ENCODE assay signal across 30 cellular contexts in the genomic region with DNA sequence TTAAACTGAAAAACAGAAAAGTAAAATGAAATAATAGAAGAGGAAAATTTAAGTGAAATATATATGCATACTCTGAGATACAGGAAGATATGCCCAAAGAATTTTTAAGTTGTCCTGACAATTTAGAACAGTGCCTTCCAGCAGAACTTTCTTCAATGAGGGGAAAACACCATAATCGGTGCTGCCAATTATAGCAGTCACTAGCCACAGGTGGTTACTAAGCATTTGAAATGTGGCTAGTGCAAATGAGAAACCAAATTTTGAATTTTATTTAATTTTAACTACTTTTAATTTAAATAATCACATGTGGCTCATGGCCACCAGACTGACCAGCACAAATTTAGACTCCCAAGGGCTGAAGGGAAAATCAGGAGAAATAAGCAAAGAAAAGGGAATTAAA.
"Had no signal": no experiment of that assay in that cellular context is flagged by ENCODE, and none has a peak within 500 bp of the region (broad histone marks: within the 10 kb centered on the region; RNA-seq: fewer than 3 reads in every experiment).

No MANE protein-coding gene starts in this region.

- H3K4me3 ChIP-seq: body of pancreas, esophagus squamous epithelium, gastroesophageal sphincter, heart right ventricle had no signal

- H3K27ac ChIP-seq: body of pancreas, epithelial cell of prostate, esophagus squamous epithelium, gastroesophageal sphincter, heart right ventricle had no signal

- H3K9me3 ChIP-seq: body of pancreas, esophagus squamous epithelium, gastroesophageal sphincter, heart right ventricle had no signal

- H3K27me3 Mint-ChIP-seq: activated CD4-positive, alpha-beta T cell treated with anti-CD3 and anti-CD28 coated beads for 36 hours; activated CD8-positive, alpha-beta T cell treated with anti-CD3 and anti-CD28 coated beads for 36 hours; activated naive CD8-positive, alpha-beta T cell; effector memory CD8-positive, alpha-beta T cell had no signal

- FAIRE-seq: colon, endometrium, endothelial cell of umbilical vein had no signal

- H3K4me1 ChIP-seq: body of pancreas, esophagus squamous epithelium, heart right ventricle had no signal

- H3K4me3 Mint-ChIP-seq: activated CD4-positive, alpha-beta T cell treated with anti-CD3 and anti-CD28 coated beads for 36 hours; activated CD8-positive, alpha-beta T cell treated with anti-CD3 and anti-CD28 coated beads for 36 hours; activated naive CD4-positive, alpha-beta T cell treated with anti-CD3 and anti-CD28 coated beads for 36 hours; activated naive CD8-positive, alpha-beta T cell; activated T-helper 1 cell treated with anti-CD3 and anti-CD28 coated beads, Interleukin-12 subunit alpha, Interleukin-12 subunit beta, Interleukin-2, Interleukin-4 antibody, amounts not matched to agents 30 ng/mL and 10 ng/mL and 1 ng/mL, durations not matched to agents 14 hours and 24 hours and 36 hours; effector memory CD8-positive, alpha-beta T cell had no signal

- ATAC-seq: activated CD4-positive, alpha-beta T cell treated with anti-CD3 and anti-CD28 coated beads for 36 hours; activated CD8-positive, alpha-beta T cell treated with anti-CD3 and anti-CD28 coated beads for 36 hours; body of pancreas; effector memory CD8-positive, alpha-beta T cell; gastroesophageal sphincter; heart right ventricle had no signal

- DNase-seq: activated CD4-positive, alpha-beta T cell treated with anti-CD3 and anti-CD28 coated beads for 36 hours; activated CD4-positive, alpha-beta T cell treated with anti-CD3 and anti-CD28 coated beads, Interleukin-2, amount 50 U/mL, for 1 hour; activated CD4-positive, alpha-beta T cell treated with anti-CD3 and anti-CD28 coated beads, Interleukin-2, amount 50 U/mL, for 48 hours; activated CD4-positive, CD25-positive, alpha-beta regulatory T cell; activated CD4-positive, CD25-positive, alpha-beta regulatory T cell treated with anti-CD3 and anti-CD28 coated beads, Interleukin-2, amount 50 U/mL, for 72 hours; activated CD8-positive, alpha-beta memory T cell treated with anti-CD3 and anti-CD28 coated beads for 24 hours; activated CD8-positive, alpha-beta T cell treated with anti-CD3 and anti-CD28 coated beads for 36 hours; activated effector memory CD4-positive, alpha-beta T cell treated with anti-CD3 and anti-CD28 coated beads, Interleukin-2, amount 50 U/mL, for 16 hours; activated naive CD4-positive, alpha-beta T cell treated with anti-CD3 and anti-CD28 coated beads for 36 hours; activated T-cell treated with anti-CD3 and anti-CD28 coated beads, Interleukin-2, amount 50 U/mL, for 48 hours; amniotic stem cell; aorta; body of pancreas; caudate nucleus; cortex of kidney; dermis blood vessel endothelial cell; effector CD4-positive, alpha-beta T cell; effector memory CD8-positive, alpha-beta T cell; esophagus squamous epithelium; foreskin melanocyte; heart right ventricle; T-helper 2 cell had no signal

- H3K27ac Mint-ChIP-seq: activated CD4-positive, alpha-beta T cell treated with anti-CD3 and anti-CD28 coated beads for 36 hours; activated CD8-positive, alpha-beta T cell treated with anti-CD3 and anti-CD28 coated beads for 36 hours; activated naive CD4-positive, alpha-beta T cell treated with anti-CD3 and anti-CD28 coated beads for 36 hours; activated naive CD8-positive, alpha-beta T cell; activated T-helper 1 cell treated with anti-CD3 and anti-CD28 coated beads, Interleukin-12 subunit alpha, Interleukin-12 subunit beta, Interleukin-2, Interleukin-4 antibody, amounts not matched to agents 30 ng/mL and 10 ng/mL and 1 ng/mL, durations not matched to agents 14 hours and 24 hours and 36 hours; activated T-helper 2 cell treated with anti-CD3 and anti-CD28 coated beads, Interferon-gamma antibody, Interleukin-2, Interleukin-4, amounts not matched to agents 10 μg/mL and 5 μg/mL and 100 μg/mL, durations not matched to agents 14 hours and 24 hours and 36 hours; effector memory CD8-positive, alpha-beta T cell had no signal

- H3K9me3 Mint-ChIP-seq: activated CD8-positive, alpha-beta T cell treated with anti-CD3 and anti-CD28 coated beads for 36 hours; activated naive CD4-positive, alpha-beta T cell treated with anti-CD3 and anti-CD28 coated beads for 36 hours; activated T-helper 1 cell treated with anti-CD3 and anti-CD28 coated beads, Interleukin-12 subunit alpha, Interleukin-12 subunit beta, Interleukin-2, Interleukin-4 antibody, amounts not matched to agents 30 ng/mL and 10 ng/mL and 1 ng/mL, durations not matched to agents 14 hours and 24 hours and 36 hours; activated T-helper 2 cell treated with anti-CD3 and anti-CD28 coated beads, Interferon-gamma antibody, Interleukin-2, Interleukin-4, amounts not matched to agents 10 μg/mL and 5 μg/mL and 100 μg/mL, durations not matched to agents 14 hours and 24 hours and 36 hours; effector memory CD8-positive, alpha-beta T cell had no signal

- H3K27me3 ChIP-seq: body of pancreas, esophagus squamous epithelium, gastroesophageal sphincter, heart right ventricle had no signal
